Comparison of ENCODE assay signal across 9 cellular contexts in the genomic region with DNA sequence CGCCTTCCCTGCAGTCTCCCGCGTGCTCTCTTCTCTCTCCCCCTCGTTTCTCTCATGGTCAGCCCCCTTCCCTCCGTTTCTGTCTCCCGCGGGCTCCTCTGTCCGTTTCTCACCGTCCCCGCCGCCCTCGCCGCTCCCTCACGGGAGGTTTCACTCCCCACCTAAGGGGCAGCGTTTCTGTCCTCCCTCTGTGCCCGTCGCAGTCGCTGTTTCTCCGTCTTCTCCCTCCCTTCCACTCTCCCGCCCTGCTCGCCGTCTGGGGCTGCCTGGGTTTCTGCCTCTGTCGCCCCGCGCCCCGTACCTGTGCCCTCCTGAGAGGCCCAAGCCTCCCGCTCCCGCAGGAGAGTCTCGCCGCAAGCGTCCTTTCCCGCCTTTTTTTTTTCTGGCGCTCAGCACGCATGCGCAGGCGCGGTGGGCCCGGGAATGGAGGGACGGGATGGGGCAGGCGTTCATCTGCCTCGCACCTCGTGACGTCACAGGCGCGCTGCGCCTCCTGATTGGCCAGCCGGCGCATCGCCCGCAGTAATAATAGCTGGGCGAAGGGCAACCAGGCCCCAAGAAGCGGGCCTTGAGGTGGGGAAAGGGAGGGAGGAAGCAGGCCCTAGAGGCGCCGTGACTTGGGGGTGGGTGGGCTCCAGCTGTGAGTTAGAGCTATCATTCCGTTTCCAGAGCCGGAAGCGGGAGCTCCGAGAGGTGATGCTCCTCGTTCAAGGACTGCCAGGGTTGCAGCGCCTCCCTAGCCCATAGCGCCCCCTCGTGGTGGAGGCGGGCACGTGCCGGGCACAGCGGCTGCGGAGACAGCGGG. TPM values are rescaled to one million over a fixed set of nuclear protein-coding genes. Genes with fewer than 3 reads are reported as not detected.
DNase-seq lines count a peak whose midpoint lies in the region; ATAC-seq lines count a peak whose summit lies in the region.
"Had no signal": no experiment of that assay in that cellular context is flagged by ENCODE, and none has a peak within 500 bp of the region (broad histone marks: within the 10 kb centered on the region; RNA-seq: fewer than 3 reads in every experiment).

No MANE protein-coding gene starts in this region.

- ATAC-seq in GM19023 (IDR thresholded peaks at IDR 0.05; ENCODE audit: unreplicated experiment) (peak; percentile 96), HG03342 (IDR thresholded peaks at IDR 0.05; ENCODE audit: unreplicated experiment) (peak; percentile 88)

- peak overlapping the region; percentile 68 for H3K27ac ChIP-seq in layer of hippocampus (ENCODE audit: low read depth, low read length)

- DNase-seq in AG20443 (ENCODE audit: low spot score): peak; percentile 99
- peak; percentile 71 for DNase-seq in NCI-H345 treated with DMSO at 0.1 percent for 48 hours (lab: John Stamatoyannopoulos, UW; ENCODE audit: unreplicated experiment)
- DNase-seq in activated CD4-positive, CD25-positive, alpha-beta regulatory T cell treated with anti-CD3 and anti-CD28 coated beads, Interleukin-2, amount 50 U/mL, for 72 hours: peak; percentile 94
- DNase-seq in cerebellum (ENCODE audit: low spot score): peak; percentile 100
- peak; percentile 89 to 97 (median 93) for DNase-seq in stimulated activated CD4-positive, alpha-beta T cell treated with anti-CD3 and anti-CD28 coated beads, Interleukin-1b, Interleukin-23, amount 100 ng/mL, for 24 hours (ENCODE audit: low read depth in 4 of 4, low spot score in 1 of 4)

- no peaks in the 10 kb centered on the region for H3K27me3 ChIP-seq in layer of hippocampus (ENCODE audit: control insufficient read depth, insufficient read depth, low read length)

RNA-seq across cellular contexts. Expression of a gene that starts 15.4 kb away (rescaled TPM):
- total RNA-seq in cerebellum: 1.4 TPM

RNA-seq across cellular contexts. Expression of a gene that starts 18.7 kb away (rescaled TPM):
- 9.6 TPM for total RNA-seq in cerebellum

RNA-seq across cellular contexts. Expression of a gene that starts 27.2 kb away (rescaled TPM):
- total RNA-seq in cerebellum: 0.91 TPM

RNA-seq across cellular contexts. Expression of a gene that starts 33.3 kb away (rescaled TPM):
- total RNA-seq in cerebellum: not detected
- total RNA-seq: T-helper 2 cell treated with Interferon-gamma antibody and Interleukin-4, amounts not matched to agents 100 ng/mL and 5 ng/mL, for 36 hours had no signal

RNA-seq across cellular contexts. Expression of a gene that starts 39.1 kb away (rescaled TPM):
- total RNA-seq in cerebellum: not detected
- total RNA-seq: T-helper 2 cell treated with Interferon-gamma antibody and Interleukin-4, amounts not matched to agents 100 ng/mL and 5 ng/mL, for 36 hours had no signal

Comparison
In these comparisons a context has a peak if more than half of its experiments do, and no peak if none do; other contexts are left out.
1. Peak in every context shown above with its lines: DNase-seq, ATAC-seq and H3K27ac ChIP-seq.